9 cellular contexts compared by ENCODE assay signal in genomic region chr3:194577985-194578905, GRCh38. TPM values are rescaled to one million over a fixed set of nuclear protein-coding genes. Genes with fewer than 3 reads are reported as not detected.
A peak's percentile ranks its signal among the peaks of the same experiment; 100 is the strongest.
DNase-seq lines count a peak whose midpoint lies in the region; ATAC-seq and TF ChIP-seq lines count a peak whose summit lies in the region.
"Had no signal": no experiment of that assay in that cellular context is flagged by ENCODE, and none has a peak within 500 bp of the region (broad histone marks: within the 10 kb centered on the region; RNA-seq: fewer than 3 reads in every experiment).

No MANE protein-coding gene starts in this region.

- no peaks in the 10 kb centered on the region for H3K9me3 Mint-ChIP-seq in endothelial cell (ENCODE audit: unreplicated experiment)
- H3K9me3 Mint-ChIP-seq: T-helper 1 cell treated with Interleukin-12 subunit alpha and Interleukin-12 subunit beta and Interleukin-4 antibody, amounts not matched to agents 30 μg/mL and 1 μg/mL, for 36 hours had no signal

- H4K20me1 ChIP-seq in smooth muscle cell (ENCODE audit: low read depth): no peaks in the 10 kb centered on the region

- peak overlapping the region; percentile 66 for H3K4me2 ChIP-seq in smooth muscle cell

- H3K27ac Mint-ChIP-seq in endothelial cell (ENCODE audit: unreplicated experiment): no peak overlapping the region
- H3K27ac Mint-ChIP-seq: T-helper 1 cell treated with Interleukin-12 subunit alpha and Interleukin-12 subunit beta and Interleukin-4 antibody, amounts not matched to agents 30 μg/mL and 1 μg/mL, for 36 hours had no signal

- no peaks in the 10 kb centered on the region for H3K4me1 ChIP-seq in smooth muscle cell (ENCODE audit: low read depth)

- H3K27me3 ChIP-seq in smooth muscle cell (ENCODE audit: low read depth) (no peaks in the 10 kb centered on the region), H7 (ENCODE audit: control insufficient read depth, insufficient read depth, low read length) (no peaks in the 10 kb centered on the region)

- DNase-seq in Daoy (ENCODE audit: low read depth) (peak; percentile 98), RKO (ENCODE audit: low spot score) (peak; percentile 83), smooth muscle cell (lab: John Stamatoyannopoulos, UW; ENCODE audit: unreplicated experiment) (peak; percentile 44), H7 (no peak), endothelial cell (ENCODE audit: low spot score) (no peak)

- H3K36me3 ChIP-seq in smooth muscle cell (ENCODE audit: low read depth) (no peaks in the 10 kb centered on the region), H7 (replicated peaks; ENCODE audit: control insufficient read depth, insufficient read depth, low read length) (no peaks in the 10 kb centered on the region)

- H3K27me3 Mint-ChIP-seq in endothelial cell (ENCODE audit: unreplicated experiment): peaks cover 9% of the 10 kb centered on the region

- H3K27ac ChIP-seq in smooth muscle cell (ENCODE audit: low read depth): peak overlapping the region; percentile 98

- H3K9me3 ChIP-seq in smooth muscle cell (replicated peaks; ENCODE audit: low read depth): no peaks in the 10 kb centered on the region

- peak overlapping the region; percentile 76 for H3K9ac ChIP-seq in smooth muscle cell (ENCODE audit: low read depth)

- peaks cover 10% of the 10 kb centered on the region for H3F3A ChIP-seq in smooth muscle cell (ENCODE audit: low read depth)

- H3K4me3 ChIP-seq in smooth muscle cell (no peak overlapping the region), H7 (ENCODE audit: insufficient read depth, low read depth, low read length) (no peak overlapping the region)

- ATAC-seq in esophagus mucosa: peak; percentile 40
- ATAC-seq in GM18909 (IDR thresholded peaks at IDR 0.05; ENCODE audit: poor library complexity, unreplicated experiment): no peak
- no peak for ATAC-seq in HG02623 (IDR thresholded peaks at IDR 0.05; ENCODE audit: unreplicated experiment)

- WGBS in smooth muscle cell (ENCODE audit: low lambda C conversion rate): 28% methylated on average over 9 of the region's 9 CpGs

- no peaks in the 10 kb centered on the region for H3K4me1 Mint-ChIP-seq in endothelial cell (ENCODE audit: unreplicated experiment)

- no peak overlapping the region for H2AFZ ChIP-seq in smooth muscle cell (ENCODE audit: low read depth)

- H3K4me3 Mint-ChIP-seq in endothelial cell (ENCODE audit: unreplicated experiment): no peak overlapping the region
- H3K4me3 Mint-ChIP-seq: T-helper 1 cell treated with Interleukin-12 subunit alpha and Interleukin-12 subunit beta and Interleukin-4 antibody, amounts not matched to agents 30 μg/mL and 1 μg/mL, for 36 hours had no signal

- no peaks in the 10 kb centered on the region for H3K79me2 ChIP-seq in smooth muscle cell (ENCODE audit: low read depth)

- H3K36me3 Mint-ChIP-seq in endothelial cell (ENCODE audit: low read depth, unreplicated experiment): no peaks in the 10 kb centered on the region

- TF ChIP-seq CTCF in smooth muscle cell (IDR thresholded peaks at IDR 0.05; ENCODE audit: borderline replicate concordance, insufficient read depth, poor library complexity, severe bottlenecking): no peak
- no peak for TF ChIP-seq CTCF in endothelial cell (IDR thresholded peaks at IDR 0.05; ENCODE audit: unreplicated experiment)

RNA-seq across cellular contexts. Expression of gene TMEM44, which starts 55.0 kb away (rescaled TPM):
- 8.8 and 12.9 TPM in 2 replicates for total RNA-seq in Daoy (2014; rRNA removed; shearing (Covaris generic))
- total RNA-seq in esophagus mucosa (7.9 TPM), smooth muscle cell (4.2 and 12.7 TPM in 2 replicates), endothelial cell (ENCODE audit: unreplicated experiment) (51.1 TPM)
- polyA plus RNA-seq in smooth muscle cell: 18.4 and 19.4 TPM in 2 replicates
- 5.4 and 9.8 TPM in 2 replicates for total RNA-seq in H7 (2014; rRNA removed; shearing (Covaris generic))

Comparison
In these comparisons a context has a peak if more than half of its experiments do, and no peak if none do; other contexts are left out.
1. DNase-seq: peak in Daoy (single experiment), RKO (single experiment) and smooth muscle cell (single experiment); none in H7 (single experiment) and endothelial cell (single experiment).